1 cellular context compared by ENCODE assay signal in genomic region chr10:105188737-105189463, GRCh38.
TF ChIP-seq lines count a peak whose summit lies in the region.

No MANE protein-coding gene starts in this region.

TF ChIP-seq in HepG2, 621 proteins besides CTCF, POLR2A, EP300 and RAD21:
- TF ChIP-seq PAX8 (CRISPR knock-in tag; IDR thresholded peaks at IDR 0.05; ENCODE audit: borderline replicate concordance) (no peak), BHLHE40 (IDR thresholded peaks at IDR 0.05; ENCODE audit: low read length) (peak; percentile 71), ATAD3A (CRISPR knock-in tag; IDR thresholded peaks at IDR 0.05) (no peak)
